Comparison of ENCODE assay signal across 20 cellular contexts in the genomic region with DNA sequence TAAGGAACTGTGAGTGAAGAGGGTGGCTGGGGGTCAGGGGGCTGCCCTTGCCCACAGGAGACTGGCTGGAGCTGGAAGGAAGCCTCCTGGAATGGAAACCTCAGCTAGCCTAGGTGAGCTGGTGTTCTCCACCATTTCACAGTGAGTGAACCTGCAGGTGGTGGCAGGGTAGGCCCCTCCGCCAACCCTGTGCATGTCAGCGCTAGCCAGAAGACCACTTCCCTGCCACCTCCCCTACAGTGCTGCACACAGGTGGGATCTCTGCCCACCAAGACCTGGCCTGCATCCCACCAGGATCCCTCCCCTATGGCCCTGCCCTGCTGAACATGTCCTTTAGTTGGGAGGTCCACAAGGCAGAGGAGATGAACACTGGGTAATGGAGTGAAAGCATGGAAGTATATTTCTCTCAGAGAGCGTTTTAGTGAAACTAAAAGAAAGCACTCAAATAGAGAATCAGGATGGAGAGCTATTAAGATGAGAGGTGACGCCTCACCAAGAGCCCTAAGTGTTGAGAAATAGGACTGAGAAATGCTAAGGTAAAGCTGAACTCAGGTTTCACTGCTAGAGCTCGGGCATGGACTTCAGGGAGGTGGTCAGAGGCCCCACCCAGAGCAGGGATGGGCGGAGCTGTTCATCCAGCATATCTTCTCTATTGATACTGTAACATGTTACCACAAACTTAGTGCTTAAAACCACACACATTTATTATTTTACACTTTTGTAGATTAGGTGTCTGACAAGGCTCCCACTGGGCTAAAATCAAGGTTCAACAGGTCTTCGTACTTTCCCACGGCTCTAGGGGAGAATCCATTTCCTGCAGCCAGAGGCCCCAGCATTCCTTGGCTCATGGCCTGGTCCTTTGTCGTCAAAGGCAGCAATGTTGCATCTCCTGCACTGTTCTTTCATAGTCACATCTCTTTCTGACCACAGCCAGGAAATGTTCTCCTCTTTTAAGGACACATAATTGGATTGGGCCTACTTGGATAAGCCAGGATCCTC.
"Had no signal": no experiment of that assay in that cellular context is flagged by ENCODE, and none has a peak within 500 bp of the region (broad histone marks: within the 10 kb centered on the region; RNA-seq: fewer than 3 reads in every experiment).

No MANE protein-coding gene starts in this region.

- H3K9me3 ChIP-seq: adrenal gland, gastrocnemius medialis, left lung, stomach, vagina had no signal

- H3K27ac ChIP-seq: adrenal gland, gastrocnemius medialis, left lung, stomach, vagina, WERI-Rb-1 had no signal

- H3K27me3 ChIP-seq: adrenal gland, gastrocnemius medialis, left lung, stomach, vagina had no signal

- DNase-seq: activated CD4-positive, alpha-beta T cell treated with anti-CD3 and anti-CD28 coated beads for 1 hour; activated CD8-positive, alpha-beta memory T cell treated with anti-CD3 and anti-CD28 coated beads for 24 hours; activated CD8-positive, alpha-beta memory T cell treated with anti-CD3 and anti-CD28 coated beads, Interleukin-2, amount 50 U/mL, for 48 hours; activated effector memory CD4-positive, alpha-beta T cell treated with anti-CD3 and anti-CD28 coated beads, Interleukin-2, amount 50 U/mL, for 16 hours; activated T-cell treated with anti-CD3 and anti-CD28 coated beads, Interleukin-2, amount 50 U/mL, for 72 hours; adrenal gland; central memory CD4-positive, alpha-beta T cell; cortex of kidney; gastrocnemius medialis; left lung; mammary epithelial cell; midbrain; right cardiac atrium; stimulated activated CD4-positive, alpha-beta T cell treated with anti-CD3 and anti-CD28 coated beads, Interleukin-2, amount 100 ng/mL, for 24 hours; stomach; trophoblast cell; WERI-Rb-1 had no signal

- H3K36me3 ChIP-seq: adrenal gland, gastrocnemius medialis, left lung, stomach, vagina, WERI-Rb-1 had no signal

- H3K4me1 ChIP-seq: adrenal gland, gastrocnemius medialis, left lung, stomach, vagina had no signal

- ATAC-seq: activated naive CD4-positive, alpha-beta T cell treated with anti-CD3 and anti-CD28 coated beads, Interleukin-2, amount 50 U/mL, for 72 hours; activated T-cell treated with anti-CD3 and anti-CD28 coated beads, Interleukin-2, amount 50 U/mL, for 72 hours; esophagus mucosa; gastrocnemius medialis; left lung; right cardiac atrium had no signal

- H3K4me3 ChIP-seq: adrenal gland, gastrocnemius medialis, left lung, stomach, vagina had no signal
